8 cellular contexts compared by ENCODE assay signal in the genomic region with DNA sequence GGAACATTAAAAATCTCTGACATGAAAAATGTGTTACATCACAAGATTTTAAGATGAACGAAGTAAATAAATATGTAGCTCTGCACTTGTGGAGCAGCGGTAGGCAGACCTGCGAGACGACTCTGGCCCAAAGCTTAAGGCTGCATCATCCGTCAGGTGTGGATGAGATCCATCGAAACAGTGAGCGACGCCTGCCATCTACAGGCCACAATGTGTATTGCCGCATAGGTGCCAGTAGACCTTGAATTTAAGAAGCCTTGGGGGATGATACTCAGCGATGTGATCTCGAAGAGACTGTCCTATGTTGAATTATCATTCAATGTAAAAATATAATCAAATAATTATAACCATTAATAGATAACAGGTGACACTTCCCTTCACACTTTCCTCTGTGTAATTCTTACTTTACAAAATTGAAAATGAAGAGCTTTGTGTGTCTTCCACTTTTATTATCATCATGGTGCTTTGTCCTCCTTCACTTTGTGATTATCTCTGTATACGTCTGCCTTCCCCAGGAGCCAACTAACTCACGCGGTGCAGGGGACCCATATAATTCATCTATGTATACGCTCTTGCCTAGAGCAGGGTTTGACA.
DNase-seq lines count a peak whose midpoint lies in the region; ATAC-seq and TF ChIP-seq lines count a peak whose summit lies in the region.

No MANE protein-coding gene starts in this region.

- peak; percentile 85 for ATAC-seq in Right ventricle myocardium inferior
- ATAC-seq in HG02884 (IDR thresholded peaks at IDR 0.05; ENCODE audit: unreplicated experiment): peak; percentile 98

- in situ Hi-C loops in astrocyte of the spinal cord (cut with HindIII; ENCODE audit: low sequenced_read_pairs): no loop called here

- WGBS in spleen, 5 donors: 11 to 15% (median 11%) methylated on average over 15 of the region's 15 CpGs

- TF ChIP-seq CTCF in astrocyte of the spinal cord (IDR thresholded peaks at IDR 0.05; ENCODE audit: low read depth, low read length) (peak; percentile 87), spleen (IDR thresholded peaks at IDR 0.05 in 8 of 11, conservative IDR thresholded peaks at IDR 0.05 in 3 of 11) (peak; percentile 60 to 88 (median 78))

- intact Hi-C loops in Right ventricle myocardium inferior (cut with DNase I) (loop anchor here (2.0 to 10.0 kb wide), 4 partner anchors 146 to 866 kb away; no protein-coding TSS in a partner anchor), cardiac septum (cut with DNase I) (loop anchor here (5.0 to 10.0 kb wide), 3 partner anchors 458 to 866 kb away; no protein-coding TSS in a partner anchor), spleen (cut with DNase I; ENCODE audit: low total_unique reads) (no loop called here)

- peaks cover 2% of the 10 kb centered on the region for H3K4me1 Mint-ChIP-seq in T-helper 2 cell treated with Interferon-gamma antibody and Interleukin-4, amounts not matched to agents 5 μg/mL and 100 μg/mL, for 36 hours (ENCODE audit: low read depth)

- no peak overlapping the region for H3K27ac Mint-ChIP-seq in T-helper 2 cell treated with Interferon-gamma antibody and Interleukin-4, amounts not matched to agents 5 μg/mL and 100 μg/mL, for 36 hours

- H3K9me3 ChIP-seq in spleen: peaks cover 0 to 10% (median 2%) of the 10 kb centered on the region in 8 donors

- no peaks in the 10 kb centered on the region for H3K4me1 ChIP-seq in spleen

- peaks cover 0 to 7% (median 0%) of the 10 kb centered on the region in 7 donors for H3K27me3 ChIP-seq in spleen (replicated peaks in 1 of 7)

- H3K36me3 ChIP-seq in spleen: no peaks in the 10 kb centered on the region

- no peak overlapping the region for H3K27ac ChIP-seq in spleen

- DNase-seq in Right ventricle myocardium inferior (ENCODE audit: missing footprints) (peak; percentile 79), cardiac septum (ENCODE audit: low spot score) (no peak), NCI-H1694 (lab: John Stamatoyannopoulos, UW) (peak; percentile 18), astrocyte of the spinal cord (ENCODE audit: low read depth, low spot score) (peak; percentile 68), iPS DF 4.7 (ENCODE audit: extremely low read depth, low spot score) (peak; percentile 71), spleen (peak; percentile 88)
- DNase-seq in T-helper 2 cell treated with Interferon-gamma antibody and Interleukin-4, amounts not matched to agents 5 μg/mL and 100 μg/mL, for 36 hours (ENCODE audit: low spot score): peak; percentile 53

- TF ChIP-seq POLR2A in spleen (IDR thresholded peaks at IDR 0.05): no peak

- no peak overlapping the region for H3K4me3 Mint-ChIP-seq in T-helper 2 cell treated with Interferon-gamma antibody and Interleukin-4, amounts not matched to agents 5 μg/mL and 100 μg/mL, for 36 hours

- no peaks in the 10 kb centered on the region for H3K27me3 Mint-ChIP-seq in T-helper 2 cell treated with Interferon-gamma antibody and Interleukin-4, amounts not matched to agents 5 μg/mL and 100 μg/mL, for 36 hours (ENCODE audit: low read depth)

- H3K4me3 ChIP-seq in astrocyte of the spinal cord (ENCODE audit: low read depth, low read length) (no peak overlapping the region), spleen (no peak overlapping the region)

- H3K36me3 Mint-ChIP-seq in T-helper 2 cell treated with Interferon-gamma antibody and Interleukin-4, amounts not matched to agents 5 μg/mL and 100 μg/mL, for 36 hours (ENCODE audit: low read depth): no peaks in the 10 kb centered on the region

- peaks cover 4% of the 10 kb centered on the region for H3K9me3 Mint-ChIP-seq in T-helper 2 cell treated with Interferon-gamma antibody and Interleukin-4, amounts not matched to agents 5 μg/mL and 100 μg/mL, for 36 hours
